ENCODE assay signal across 8 cellular contexts in genomic region chr4:169270810-169271691, GRCh38. TPM values are rescaled to one million over a fixed set of nuclear protein-coding genes. Genes with fewer than 3 reads are reported as not detected.
DNase-seq lines count a peak whose midpoint lies in the region; ATAC-seq and TF ChIP-seq lines count a peak whose summit lies in the region.

Gene SH3RF1, minus strand, starts transcription at chr4:169270956. Its CDS starts 1,744 bp downstream, at chr4:169269212.

- no peaks in the 10 kb centered on the region for H3K9me3 Mint-ChIP-seq in activated CD4-positive, alpha-beta T cell treated with anti-CD3 and anti-CD28 coated beads, Interleukin-2, amount 10 ng/mL, durations not matched to agents 24 days and 14 days

- peaks cover 10% of the 10 kb centered on the region for H3K4me1 Mint-ChIP-seq in activated CD4-positive, alpha-beta T cell treated with anti-CD3 and anti-CD28 coated beads, Interleukin-2, amount 10 ng/mL, durations not matched to agents 24 days and 14 days

- DNase-seq in activated CD4-positive, alpha-beta T cell treated with anti-CD3 and anti-CD28 coated beads, Interleukin-2, amount 10 ng/mL, durations not matched to agents 24 days and 14 days: peak; percentile 73
- no peak for DNase-seq in activated CD4-positive, alpha-beta T cell treated with anti-CD3 and anti-CD28 coated beads for 1 hour
- DNase-seq in GOT3 (lab: John Stamatoyannopoulos, UW) (peak; percentile 12), cortex of kidney (lab: John Stamatoyannopoulos, UW) (peak; percentile 56), left kidney (ENCODE audit: low read depth, low spot score) (peak; percentile 96)
- peak; percentile 6 to 16 for DNase-seq in stimulated activated CD4-positive, alpha-beta T cell treated with anti-CD3 and anti-CD28 coated beads, Interleukin-2, amount 100 ng/mL, for 48 hours

- intact Hi-C loops in activated CD4-positive, alpha-beta T cell treated with anti-CD3 and anti-CD28 coated beads, Interleukin-2, amount 10 ng/mL, durations not matched to agents 24 days and 14 days (cut with micrococcal nuclease): loop anchor here (2.0 to 5.0 kb wide), 4 partner anchors 44 to 260 kb away; partner anchors contain the start of gene CBR4

- peaks cover 64% of the 10 kb centered on the region for H3K27me3 Mint-ChIP-seq in activated CD4-positive, alpha-beta T cell treated with anti-CD3 and anti-CD28 coated beads, Interleukin-2, amount 10 ng/mL, durations not matched to agents 24 days and 14 days

- H3K27ac Mint-ChIP-seq in activated CD4-positive, alpha-beta T cell treated with anti-CD3 and anti-CD28 coated beads, Interleukin-2, amount 10 ng/mL, durations not matched to agents 24 days and 14 days: no peak within 1 kb of the TSS

- peak; percentile 77 for ATAC-seq in SK-N-SH treated with all-trans-retinoic acid at 6 μM for 48 hours

- H3K36me3 Mint-ChIP-seq in activated CD4-positive, alpha-beta T cell treated with anti-CD3 and anti-CD28 coated beads, Interleukin-2, amount 10 ng/mL, durations not matched to agents 24 days and 14 days (ENCODE audit: low read depth): no peaks in the 10 kb centered on the region

- peak within 1 kb of the TSS; percentile 83 for H3K4me3 Mint-ChIP-seq in activated CD4-positive, alpha-beta T cell treated with anti-CD3 and anti-CD28 coated beads, Interleukin-2, amount 10 ng/mL, durations not matched to agents 24 days and 14 days

- peak; percentile 45; the same call in 1 of the 2 replicates for TF ChIP-seq CTCF in LNCAP (IDR thresholded peaks at IDR 0.05)

TF ChIP-seq in SK-N-SH treated with all-trans-retinoic acid at 6 μM for 48 hours, 23 proteins besides CTCF, POLR2A, EP300 and RAD21:
- TF ChIP-seq CSDC2 (CRISPR knock-in tag; IDR thresholded peaks at IDR 0.05) (no peak), TOX (CRISPR knock-in tag; IDR thresholded peaks at IDR 0.05; ENCODE audit: borderline replicate concordance) (no peak), ZC3H10 (CRISPR knock-in tag; IDR thresholded peaks at IDR 0.05) (no peak), ZNF8 (CRISPR knock-in tag; IDR thresholded peaks at IDR 0.05) (no peak), SNAI2 (CRISPR knock-in tag; IDR thresholded peaks at IDR 0.05) (no peak), CREB5 (CRISPR knock-in tag; IDR thresholded peaks at IDR 0.05; ENCODE audit: low read depth) (no peak), PATZ1 (CRISPR knock-in tag; IDR thresholded peaks at IDR 0.05; ENCODE audit: borderline replicate concordance) (peak; percentile 40; the same call in 1 of the 2 replicates)

RNA-seq across cellular contexts. Expression of gene SH3RF1, which starts in this region (rescaled TPM):
- total RNA-seq in activated CD4-positive, alpha-beta T cell treated with anti-CD3 and anti-CD28 coated beads, Interleukin-2, amount 10 ng/mL, durations not matched to agents 24 days and 14 days: 0.66 and 0.68 TPM in 2 replicates

Comparison
In these comparisons a context has a peak if more than half of its experiments do, and no peak if none do; other contexts are left out.
1. Peak in DNase-seq in activated CD4-positive, alpha-beta T cell treated with anti-CD3 and anti-CD28 coated beads, Interleukin-2, amount 10 ng/mL, durations not matched to agents 24 days and 14 days; RNA of the gene not detected or under 1 TPM.